17 cellular contexts compared by ENCODE assay signal in the genomic region with DNA sequence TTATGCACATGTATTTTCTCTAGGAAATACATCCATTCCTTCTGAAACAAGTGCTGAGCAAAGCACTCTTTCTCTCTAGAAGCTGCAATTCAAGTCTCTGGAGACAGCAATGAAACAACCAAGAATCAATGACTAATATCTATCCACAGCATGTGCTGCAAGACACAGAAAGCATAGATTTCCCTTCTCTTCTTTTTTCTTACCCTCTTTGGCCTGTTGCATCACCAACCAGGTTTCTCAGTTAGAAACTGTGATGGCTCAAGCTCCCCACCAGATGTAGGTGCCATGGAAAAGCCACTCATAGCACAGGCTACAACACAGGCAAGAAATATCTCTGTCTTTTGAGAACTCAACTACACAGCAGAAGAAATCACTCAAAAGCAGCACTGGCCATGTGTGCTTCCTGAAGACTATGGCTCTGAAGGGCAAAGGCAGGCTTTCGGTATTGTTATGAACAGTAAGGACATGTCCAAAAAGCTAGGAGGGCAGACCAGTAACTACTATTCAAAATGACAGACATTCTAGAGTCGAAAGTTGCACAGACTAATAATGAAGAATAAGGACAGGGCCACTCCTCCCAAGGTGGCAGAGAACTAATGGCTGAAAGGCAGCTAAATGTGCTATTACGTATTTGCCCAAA. TPM values are rescaled to one million over a fixed set of nuclear protein-coding genes. Genes with fewer than 3 reads are reported as not detected.
DNase-seq lines count a peak whose midpoint lies in the region; ATAC-seq and TF ChIP-seq lines count a peak whose summit lies in the region.
"Had no signal": no experiment of that assay in that cellular context is flagged by ENCODE, and none has a peak within 500 bp of the region (broad histone marks: within the 10 kb centered on the region; RNA-seq: fewer than 3 reads in every experiment).

No MANE protein-coding gene starts in this region.

- H3K9me3 Mint-ChIP-seq in GM23338 = no peaks in the 10 kb centered on the region
- H3K9me3 Mint-ChIP-seq in progenitor cell of endocrine pancreas (ENCODE audit: low read depth) = no peaks in the 10 kb centered on the region
- H3K9me3 Mint-ChIP-seq: IgD-negative memory B cell, mesothelial cell of epicardium had no signal

- H3K27me3 ChIP-seq in GM23338 (ENCODE audit: insufficient read depth) = no peaks in the 10 kb centered on the region

- no peak overlapping the region for H3K4me3 Mint-ChIP-seq in GM23338
- no peak overlapping the region for H3K4me3 Mint-ChIP-seq in progenitor cell of endocrine pancreas (ENCODE audit: low read depth)
- H3K4me3 Mint-ChIP-seq: mesothelial cell of epicardium had no signal

- H3K4me1 ChIP-seq in GM23338 (ENCODE audit: insufficient read depth) = no peaks in the 10 kb centered on the region

- H3F3A ChIP-seq in GM23338 (replicated peaks; ENCODE audit: low read depth) = no peaks in the 10 kb centered on the region

- peaks cover 17% of the 10 kb centered on the region for H3K4me1 Mint-ChIP-seq in GM23338
- peaks cover 21% of the 10 kb centered on the region for H3K4me1 Mint-ChIP-seq in progenitor cell of endocrine pancreas (ENCODE audit: low read depth)

- H3K36me3 ChIP-seq in GM23338 (ENCODE audit: insufficient read depth) (no peaks in the 10 kb centered on the region), SK-N-MC (ENCODE audit: insufficient read depth, low read length) (peaks cover 14% of the 10 kb centered on the region; the same call in 1 of the 2 replicates)

- no peaks in the 10 kb centered on the region for H3K27me3 Mint-ChIP-seq in GM23338 (ENCODE audit: insufficient read depth, low read depth, poor library complexity)
- no peaks in the 10 kb centered on the region for H3K27me3 Mint-ChIP-seq in progenitor cell of endocrine pancreas
- H3K27me3 Mint-ChIP-seq: IgD-negative memory B cell had no signal

- DNase-seq in activated CD4-positive, alpha-beta T cell treated with anti-CD3 and anti-CD28 coated beads for 48 hours = peak; percentile 8
- DNase-seq in activated CD4-positive, alpha-beta T cell treated with anti-CD3 and anti-CD28 coated beads, Interleukin-2, amount 50 U/mL, for 4 hours = no peak
- DNase-seq in GM23338 (ENCODE audit: low spot score) = no peak
- DNase-seq in SK-N-MC (ENCODE audit: low read depth, low spot score) = no peak
- no peak for DNase-seq in progenitor cell of endocrine pancreas (ENCODE audit: low spot score, unreplicated experiment)
- no peak for DNase-seq in NCI-H774 (lab: John Stamatoyannopoulos, UW)
- DNase-seq: ACHN; activated naive CD4-positive, alpha-beta T cell treated with Interleukin-2 at 50 U/mL for 16 hours; NCI-H1694 treated with DMSO at 0.1 percent for 48 hours; NCI-H69; occipital lobe; small intestine; T-helper 9 cell had no signal

- TF ChIP-seq POLR2A in GM18505 (IDR thresholded peaks at IDR 0.05; ENCODE audit: borderline replicate concordance, extremely low read depth, insufficient read depth, insufficient read length) = no peak

- no peak overlapping the region for H2AFZ ChIP-seq in GM23338

- no peak for TF ChIP-seq CTCF in GM23338 (conservative IDR thresholded peaks at IDR 0.05; ENCODE audit: low read depth in 2 of 2)
- TF ChIP-seq CTCF in progenitor cell of endocrine pancreas (IDR thresholded peaks at IDR 0.05; ENCODE audit: unreplicated experiment) = no peak

- H3K9me3 ChIP-seq in SK-N-MC (ENCODE audit: low read depth, low read length) = no peaks in the 10 kb centered on the region

- H3K27ac Mint-ChIP-seq in GM23338 = peak overlapping the region; percentile 30; the same call in 1 of the 2 replicates
- peak overlapping the region; percentile 11 for H3K27ac Mint-ChIP-seq in progenitor cell of endocrine pancreas
- H3K27ac Mint-ChIP-seq: IgD-negative memory B cell, mesothelial cell of epicardium had no signal

- H3K36me3 Mint-ChIP-seq in GM23338 (ENCODE audit: low read depth) = no peaks in the 10 kb centered on the region; the same call in 2 of the 3 replicates
- no peaks in the 10 kb centered on the region for H3K36me3 Mint-ChIP-seq in progenitor cell of endocrine pancreas (ENCODE audit: insufficient read depth)
- H3K36me3 Mint-ChIP-seq: IgD-negative memory B cell, mesothelial cell of epicardium had no signal

- H3K79me2 ChIP-seq in GM23338 (replicated peaks; ENCODE audit: insufficient read depth) = peaks cover 69% of the 10 kb centered on the region

- H3K27ac ChIP-seq in GM23338 (ENCODE audit: low read depth) (no peak overlapping the region), SK-N-MC (peak overlapping the region; percentile 79)

- H3K4me2 ChIP-seq in GM23338 = no peak overlapping the region

- H3K9me2 ChIP-seq in GM23338 (ENCODE audit: insufficient read depth) = no peaks in the 10 kb centered on the region

- H3K9ac ChIP-seq in SK-N-MC (ENCODE audit: insufficient read length) = no peak overlapping the region

- no peak overlapping the region for H3K4me3 ChIP-seq in GM23338
- no peak overlapping the region for H3K4me3 ChIP-seq in SK-N-MC

- peaks cover 50% of the 10 kb centered on the region for H4K20me1 ChIP-seq in GM23338 (replicated peaks; ENCODE audit: insufficient read depth)

- ATAC-seq in GM23338 (no peak), GM18505 (IDR thresholded peaks at IDR 0.05; ENCODE audit: unreplicated experiment) (no peak), HG02852 (IDR thresholded peaks at IDR 0.05; ENCODE audit: unreplicated experiment) (no peak)

TF ChIP-seq in GM23338, 12 proteins besides CTCF, POLR2A, EP300 and RAD21 (continues in another document):
- TF ChIP-seq ZNF114 (CRISPR knock-in tag; IDR thresholded peaks at IDR 0.05) = no peak
- no peak for TF ChIP-seq EZH2phosphoT487 (IDR thresholded peaks at IDR 0.05; ENCODE audit: unreplicated experiment)
- no peak for TF ChIP-seq EZH2 (IDR thresholded peaks at IDR 0.05; ENCODE audit: low read depth, unreplicated experiment)
- TF ChIP-seq, protein P1, sequence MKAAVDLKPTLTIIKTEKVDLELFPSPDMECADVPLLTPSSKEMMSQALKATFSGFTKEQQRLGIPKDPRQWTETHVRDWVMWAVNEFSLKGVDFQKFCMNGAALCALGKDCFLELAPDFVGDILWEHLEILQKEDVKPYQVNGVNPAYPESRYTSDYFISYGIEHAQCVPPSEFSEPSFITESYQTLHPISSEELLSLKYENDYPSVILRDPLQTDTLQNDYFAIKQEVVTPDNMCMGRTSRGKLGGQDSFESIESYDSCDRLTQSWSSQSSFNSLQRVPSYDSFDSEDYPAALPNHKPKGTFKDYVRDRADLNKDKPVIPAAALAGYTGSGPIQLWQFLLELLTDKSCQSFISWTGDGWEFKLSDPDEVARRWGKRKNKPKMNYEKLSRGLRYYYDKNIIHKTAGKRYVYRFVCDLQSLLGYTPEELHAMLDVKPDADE (IDR thresholded peaks at IDR 0.05) = no peak
- no peak for TF ChIP-seq STAT1 (IDR thresholded peaks at IDR 0.05; ENCODE audit: unreplicated experiment)
- no peak for TF ChIP-seq POLR2AphosphoS5 (IDR thresholded peaks at IDR 0.05; ENCODE audit: low read depth)
- no peak for TF ChIP-seq NANOG (IDR thresholded peaks at IDR 0.05; ENCODE audit: borderline replicate concordance)
- no peak for TF ChIP-seq JUNB (IDR thresholded peaks at IDR 0.05; ENCODE audit: unreplicated experiment)

RNA-seq across cellular contexts. Expression of a gene that starts 15.5 kb away (rescaled TPM):
- total RNA-seq in GM23338 (2014; rRNA removed; shearing (Covaris generic)) = 71.7 and 84.2 TPM in 2 replicates
- polyA plus RNA-seq in GM23338 (2016; fragmentation: Nextera tagmentation; extraction: Ambion mirVana) = 27.5 and 28.9 TPM in 2 replicates
- total RNA-seq in progenitor cell of endocrine pancreas = 61.2 and 64.9 TPM in 2 replicates

RNA-seq across cellular contexts. Expression of a gene that starts 15.5 kb away (rescaled TPM):
- total RNA-seq in GM23338 (2014; rRNA removed; shearing (Covaris generic)) = 84.8 and 99.4 TPM in 2 replicates
- polyA plus RNA-seq in GM23338 (2016; fragmentation: Nextera tagmentation; extraction: Ambion mirVana) = 114 and 120 TPM in 2 replicates
- total RNA-seq in progenitor cell of endocrine pancreas = 50.7 and 51.2 TPM in 2 replicates
